In the genomic region with DNA sequence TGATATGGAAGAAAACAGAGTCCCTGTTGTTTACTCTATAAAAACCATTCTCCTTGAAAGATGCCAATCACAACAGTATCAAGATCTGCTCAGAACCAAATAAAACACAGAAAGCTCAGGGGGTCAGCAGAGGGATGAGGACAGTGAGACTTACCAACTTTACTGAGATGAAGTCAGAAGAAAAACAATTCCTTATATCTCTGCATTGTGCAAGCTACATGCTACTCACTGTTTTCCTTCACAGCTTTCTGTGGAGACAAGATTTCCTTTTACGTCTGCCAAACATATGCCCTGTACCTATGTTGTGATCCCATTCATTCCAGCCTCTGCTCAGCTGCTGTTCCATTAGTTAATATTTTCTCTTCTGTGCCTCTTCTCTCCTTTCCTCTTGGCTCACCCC, we compare ENCODE assay signal across 17 cellular contexts.
A peak's percentile ranks its signal among the peaks of the same experiment; 100 is the strongest.
DNase-seq lines count a peak whose midpoint lies in the region; ATAC-seq and TF ChIP-seq lines count a peak whose summit lies in the region.
"Had no signal": no experiment of that assay in that cellular context is flagged by ENCODE, and none has a peak within 500 bp of the region (broad histone marks: within the 10 kb centered on the region; RNA-seq: fewer than 3 reads in every experiment).

No MANE protein-coding gene starts in this region.

- H3K36me3 ChIP-seq in ACC112 (ENCODE audit: insufficient read depth, low read length) (no peaks in the 10 kb centered on the region), gastrocnemius medialis (no peaks in the 10 kb centered on the region)
- H3K36me3 ChIP-seq: left lung had no signal

- in situ Hi-C loops in gastrocnemius medialis (cut with MboI; ENCODE audit: low sequenced_read_pairs in 4 of 4): no loop called here

- peak; percentile 73 for DNase-seq in fibroblast of the aortic adventitia (ENCODE audit: low read depth)
- DNase-seq in gastrocnemius medialis: no peak
- DNase-seq in NCI-H128 (lab: John Stamatoyannopoulos, UW; ENCODE audit: unreplicated experiment): no peak
- no peak for DNase-seq in NCI-H2196 (lab: John Stamatoyannopoulos, UW; ENCODE audit: unreplicated experiment)
- no peak for DNase-seq in SW 1271 (lab: John Stamatoyannopoulos, UW)
- DNase-seq in activated effector memory CD4-positive, alpha-beta T cell treated with anti-CD3 and anti-CD28 coated beads, Interleukin-2, amount 50 U/mL, for 16 hours: no peak
- DNase-seq: activated CD4-positive, CD25-positive, alpha-beta regulatory T cell; activated naive CD8-positive, alpha-beta T cell treated with anti-CD3 and anti-CD28 coated beads, Interleukin-2, amount 50 U/mL, for 24 hours; CD4-positive, alpha-beta memory T cell; cerebellar nuclear complex; DMS79 treated with DMSO at 0.1 percent for 48 hours; NCI-H1105 treated with DMSO at 0.1 percent for 48 hours; NCI-H82; testis had no signal

- no peaks in the 10 kb centered on the region for H3K9me3 ChIP-seq in gastrocnemius medialis
- H3K9me3 ChIP-seq: left lung, testis had no signal

- H3K27ac ChIP-seq in ACC112 (ENCODE audit: low read depth, low read length) (peak overlapping the region; percentile 90), adipose tissue (ENCODE audit: low read depth, low read length) (peak overlapping the region; percentile 21), gastrocnemius medialis (peak overlapping the region; percentile 35 to 74 (median 61))

- no peaks in the 10 kb centered on the region for H3K79me2 ChIP-seq in ACC112 (ENCODE audit: control insufficient read depth, insufficient read depth, low read length, unreplicated experiment)

- peaks cover 19% of the 10 kb centered on the region for H3K4me1 ChIP-seq in ACC112 (ENCODE audit: control insufficient read depth, insufficient read depth, low read length, unreplicated experiment)
- peaks cover 0 to 64% of the 10 kb centered on the region in 2 donors for H3K4me1 ChIP-seq in gastrocnemius medialis

- H3K27me3 ChIP-seq in ACC112 (ENCODE audit: insufficient read depth, low read length) (no peaks in the 10 kb centered on the region), gastrocnemius medialis (no peaks in the 10 kb centered on the region)
- H3K27me3 ChIP-seq: left lung, testis had no signal

- H3K4me3 ChIP-seq in ACC112 (ENCODE audit: low read depth, low read length): no peak overlapping the region
- no peak overlapping the region for H3K4me3 ChIP-seq in fibroblast of the aortic adventitia (ENCODE audit: low read depth, low read length)
- no peak overlapping the region for H3K4me3 ChIP-seq in gastrocnemius medialis
- H3K4me3 ChIP-seq: left lung, testis had no signal

- no peak overlapping the region for H2AFZ ChIP-seq in ACC112 (ENCODE audit: low read length, unreplicated experiment)

- no peak for TF ChIP-seq POLR2A in gastrocnemius medialis (IDR thresholded peaks at IDR 0.05)

- TF ChIP-seq CTCF in fibroblast of the aortic adventitia (IDR thresholded peaks at IDR 0.05; ENCODE audit: insufficient read depth, low read length) (no peak), gastrocnemius medialis (IDR thresholded peaks at IDR 0.05 in 4 of 5, conservative IDR thresholded peaks at IDR 0.05 in 1 of 5) (no peak)

- no peak for ATAC-seq in gastrocnemius medialis
- ATAC-seq: activated naive CD8-positive, alpha-beta T cell treated with anti-CD3 and anti-CD28 coated beads, Interleukin-2, amount 50 U/mL, for 24 hours had no signal

- WGBS in adipose tissue, 3 donors: 96 to 100% (median 100%) methylated on average over 1 of the region's 1 CpG

- intact Hi-C loops in gastrocnemius medialis (cut with DNase I; ENCODE audit: low total_unique reads): no loop called here

Comparison
In these comparisons a context has a peak if more than half of its experiments do, and no peak if none do; other contexts are left out.
1. H3K27ac ChIP-seq: peak in every context shown above with its lines; median percentile 90 in ACC112; 61 in gastrocnemius medialis; 21 in adipose tissue.